ENCODE assay signal across 16 cellular contexts in genomic region chr6:124119591-124119990, GRCh38.
DNase-seq lines count a peak whose midpoint lies in the region.
"Had no signal": no experiment of that assay in that cellular context is flagged by ENCODE, and none has a peak within 500 bp of the region (broad histone marks: within the 10 kb centered on the region; RNA-seq: fewer than 3 reads in every experiment).

No MANE protein-coding gene starts in this region.

- H3K4me3 Mint-ChIP-seq in activated CD4-positive, alpha-beta memory T cell treated with anti-CD3 and anti-CD28 coated beads, Interleukin-2, amount 10 ng/mL, durations not matched to agents 7 days and 5 days = no peak overlapping the region
- H3K4me3 Mint-ChIP-seq: activated CD8-positive, alpha-beta T cell treated with anti-CD3 and anti-CD28 coated beads for 36 hours; activated naive CD4-positive, alpha-beta T cell treated with anti-CD3 and anti-CD28 coated beads, Interleukin-2, amount 50 U/mL, for 24 hours; activated T-cell treated with anti-CD3 and anti-CD28 coated beads, Interleukin-2, amount 50 U/mL, for 4 hours; brain had no signal

- DNase-seq in DMS53 treated with DMSO at 0.1 percent for 48 hours (lab: John Stamatoyannopoulos, UW; ENCODE audit: unreplicated experiment) (peak; percentile 69), NCI-H146 (lab: John Stamatoyannopoulos, UW) (peak; percentile 98), NCI-H748 (lab: John Stamatoyannopoulos, UW; ENCODE audit: unreplicated experiment) (peak; percentile 87), myocyte (ENCODE audit: low read depth) (peak; percentile 89), midbrain (lab: John Stamatoyannopoulos, UW) (no peak), HCEC 1CT (no peak), SIG-M5 treated with dmso at 0.1 percent for 504 hours (lab: John Stamatoyannopoulos, UW; ENCODE audit: unreplicated experiment) (no peak)
- no peak for DNase-seq in activated CD4-positive, alpha-beta memory T cell treated with anti-CD3 and anti-CD28 coated beads, Interleukin-2, amount 10 ng/mL, durations not matched to agents 7 days and 5 days
- DNase-seq: activated CD8-positive, alpha-beta T cell treated with anti-CD3 and anti-CD28 coated beads for 36 hours; activated T-cell treated with anti-CD3 and anti-CD28 coated beads, Interleukin-2, amount 50 U/mL, for 4 hours; cortex of kidney; foreskin fibroblast; kidney glomerular epithelial cell; Right ventricle myocardium superior had no signal

- H3K9me3 Mint-ChIP-seq in activated CD4-positive, alpha-beta memory T cell treated with anti-CD3 and anti-CD28 coated beads, Interleukin-2, amount 10 ng/mL, durations not matched to agents 7 days and 5 days = no peaks in the 10 kb centered on the region
- H3K9me3 Mint-ChIP-seq: activated naive CD4-positive, alpha-beta T cell treated with anti-CD3 and anti-CD28 coated beads, Interleukin-2, amount 50 U/mL, for 24 hours; activated T-cell treated with anti-CD3 and anti-CD28 coated beads, Interleukin-2, amount 50 U/mL, for 4 hours; brain had no signal

- no peaks in the 10 kb centered on the region for H3K36me3 Mint-ChIP-seq in activated CD4-positive, alpha-beta memory T cell treated with anti-CD3 and anti-CD28 coated beads, Interleukin-2, amount 10 ng/mL, durations not matched to agents 7 days and 5 days (ENCODE audit: low read depth)
- H3K36me3 Mint-ChIP-seq: activated naive CD4-positive, alpha-beta T cell treated with anti-CD3 and anti-CD28 coated beads, Interleukin-2, amount 50 U/mL, for 24 hours; brain had no signal

- no peak overlapping the region for H3K27ac Mint-ChIP-seq in activated CD4-positive, alpha-beta memory T cell treated with anti-CD3 and anti-CD28 coated beads, Interleukin-2, amount 10 ng/mL, durations not matched to agents 7 days and 5 days
- H3K27ac Mint-ChIP-seq: activated CD8-positive, alpha-beta T cell treated with anti-CD3 and anti-CD28 coated beads for 36 hours; activated naive CD4-positive, alpha-beta T cell treated with anti-CD3 and anti-CD28 coated beads, Interleukin-2, amount 50 U/mL, for 24 hours had no signal

- POLR2A ChIA-PET in activated CD4-positive, alpha-beta memory T cell treated with anti-CD3 and anti-CD28 coated beads, Interleukin-2, amount 10 ng/mL, durations not matched to agents 7 days and 5 days (lab: Charles Lee) = no interaction called here

- no peaks in the 10 kb centered on the region for H3K27me3 Mint-ChIP-seq in activated CD4-positive, alpha-beta memory T cell treated with anti-CD3 and anti-CD28 coated beads, Interleukin-2, amount 10 ng/mL, durations not matched to agents 7 days and 5 days
- H3K27me3 Mint-ChIP-seq: activated CD8-positive, alpha-beta T cell treated with anti-CD3 and anti-CD28 coated beads for 36 hours; activated naive CD4-positive, alpha-beta T cell treated with anti-CD3 and anti-CD28 coated beads, Interleukin-2, amount 50 U/mL, for 24 hours; brain had no signal

- CTCF ChIA-PET in activated CD4-positive, alpha-beta memory T cell treated with anti-CD3 and anti-CD28 coated beads, Interleukin-2, amount 10 ng/mL, durations not matched to agents 7 days and 5 days (lab: Charles Lee) = no interaction called here

- H3K4me1 Mint-ChIP-seq in activated CD4-positive, alpha-beta memory T cell treated with anti-CD3 and anti-CD28 coated beads, Interleukin-2, amount 10 ng/mL, durations not matched to agents 7 days and 5 days = no peaks in the 10 kb centered on the region
- H3K4me1 Mint-ChIP-seq: activated naive CD4-positive, alpha-beta T cell treated with anti-CD3 and anti-CD28 coated beads, Interleukin-2, amount 50 U/mL, for 24 hours had no signal

Comparison
In these comparisons a context has a peak if more than half of its experiments do, and no peak if none do; other contexts are left out.
1. DNase-seq: peak in DMS53 treated with DMSO at 0.1 percent for 48 hours (single experiment), NCI-H146 (single experiment), NCI-H748 (single experiment) and myocyte (single experiment); none in midbrain (single experiment), activated CD4-positive, alpha-beta memory T cell treated with anti-CD3 and anti-CD28 coated beads, Interleukin-2, amount 10 ng/mL, durations not matched to agents 7 days and 5 days (single experiment), HCEC 1CT (single experiment) and SIG-M5 treated with dmso at 0.1 percent for 504 hours (single experiment).